ENCODE assay signal across 8 cellular contexts in genomic region chr20:18288748-18289705, GRCh38. TPM values are rescaled to one million over a fixed set of nuclear protein-coding genes. Genes with fewer than 3 reads are reported as not detected.
DNase-seq lines count a peak whose midpoint lies in the region; ATAC-seq, FAIRE-seq and TF ChIP-seq lines count a peak whose summit lies in the region.

No MANE protein-coding gene starts in this region.

- peak overlapping the region; percentile 99 for H2AFZ ChIP-seq in OCI-LY7 (ENCODE audit: low read length)

- H3K4me2 ChIP-seq in OCI-LY7 (ENCODE audit: low read length), result peak overlapping the region; percentile 80

- BruUV-seq in OCI-LY7 (replicated peaks; lab: Mats Ljungman, UMichigan), result TSS peak; percentile 50

- no peaks in the 10 kb centered on the region for H3K79me2 ChIP-seq in OCI-LY7 (ENCODE audit: insufficient read depth, low read depth, low read length)

- no peaks in the 10 kb centered on the region for H3K36me3 ChIP-seq in OCI-LY7 (ENCODE audit: insufficient read depth, low read length)
- H3K36me3 ChIP-seq in muscle layer of duodenum (ENCODE audit: control insufficient read depth in 1 of 2, insufficient read depth in 2 of 2, low read length in 2 of 2), result peaks cover 0 to 5% of the 10 kb centered on the region in 2 donors

- H3K4me3 ChIP-seq in OCI-LY7 (ENCODE audit: low read depth, low read length, poor library complexity, severe bottlenecking) (peak overlapping the region; percentile 90), dorsolateral prefrontal cortex (peak overlapping the region; percentile 65 to 99 (median 90)), muscle layer of duodenum (ENCODE audit: low read depth in 1 of 2, low read length in 2 of 2) (peak overlapping the region; percentile 91 to 99)

- peak; percentile 4 for DNase-seq in activated CD4-positive, alpha-beta T cell treated with anti-CD3 and anti-CD28 coated beads for 48 hours
- no peak for DNase-seq in activated CD4-positive, alpha-beta T cell treated with anti-CD3 and anti-CD28 coated beads, Interleukin-2, amount 50 U/mL, for 1 hour
- no peak for DNase-seq in OCI-LY7 (ENCODE audit: low spot score)
- peak in 3 of 10 donors; percentile 6 to 31 (median 10) for DNase-seq in dorsolateral prefrontal cortex
- no peak for DNase-seq in GM19240 (ENCODE audit: insufficient read length, low spot score)
- DNase-seq in GM19239 (ENCODE audit: insufficient read length, low spot score), result no peak

- CTCF ChIA-PET in OCI-LY7 (lab: Charles Lee; ENCODE audit: unreplicated experiment), result interaction anchor here (0.6 to 1.0 kb wide), 2 partner anchors 18 to 343 kb away, joined by 3 to 5 read pairs; no protein-coding TSS in a partner anchor

- ATAC-seq in GM19324 (IDR thresholded peaks at IDR 0.05; ENCODE audit: low FRiP score, unreplicated experiment), result no peak

- POLR2A ChIA-PET in OCI-LY7 (lab: Charles Lee), result interaction anchor here (0.6 to 1.2 kb wide), 6 partner anchors 8 to 1371 kb away, joined by 3 to 7 read pairs (median 3); partner anchors contain the start of genes KAT14 and PET117

- H4K20me1 ChIP-seq in OCI-LY7 (ENCODE audit: insufficient read depth, low read length), result no peaks in the 10 kb centered on the region

- H3K9me3 ChIP-seq in OCI-LY7 (ENCODE audit: low read length), result peaks cover 18% of the 10 kb centered on the region
- peaks cover 16 to 18% of the 10 kb centered on the region in 2 donors for H3K9me3 ChIP-seq in muscle layer of duodenum (ENCODE audit: control insufficient read depth in 1 of 2, low read length in 2 of 2)

- H3K27ac ChIP-seq in OCI-LY7 (ENCODE audit: low read depth, low read length, poor library complexity, severe bottlenecking) (no peak overlapping the region), dorsolateral prefrontal cortex (peak overlapping the region in 57 of 59 donors; percentile 88 to 100 (median 98)), muscle layer of duodenum (ENCODE audit: low read length) (peak overlapping the region; percentile 98)

- intact Hi-C loops in OCI-LY7 (cut with micrococcal nuclease; ENCODE audit: unreplicated experiment) (loop anchor here (5.0 to 10.0 kb wide), 2 partner anchors 152 to 176 kb away; partner anchors contain the start of genes DZANK1, KAT14, PET117 and POLR3F), dorsolateral prefrontal cortex (cut with DNase I) (loop anchor here (1.0 to 10.0 kb wide), 6 partner anchors 151 to 604 kb away; partner anchors contain the start of genes MGME1 (in 2 of the 2), KAT14 (in 1 of the 2), PET117 (in 1 of the 2) and RRBP1 (in 1 of the 2))

- TF ChIP-seq CTCF in OCI-LY7 (conservative IDR thresholded peaks at IDR 0.05; ENCODE audit: low read length), result peak; percentile 17; the same call in 1 of the 2 replicates
- peak in 2 of 56 donors; percentile 3 for TF ChIP-seq CTCF in dorsolateral prefrontal cortex (IDR thresholded peaks at IDR 0.05 in 54 of 56, conservative IDR thresholded peaks at IDR 0.05 in 2 of 56; ENCODE audit: low read depth in 1 of 56, partially characterized antibody in 56 of 56)

- H3K27me3 ChIP-seq in dorsolateral prefrontal cortex (peaks cover 0 to 4% (median 0%) of the 10 kb centered on the region in 45 donors), muscle layer of duodenum (ENCODE audit: low read depth, low read length) (no peaks in the 10 kb centered on the region)

- H3K4me1 ChIP-seq in OCI-LY7 (ENCODE audit: insufficient read depth, low read length, poor library complexity, severe bottlenecking), result peaks cover 17% of the 10 kb centered on the region
- H3K4me1 ChIP-seq in muscle layer of duodenum (ENCODE audit: control insufficient read depth in 1 of 2, insufficient read depth in 2 of 2, low read length in 2 of 2), result peaks cover 11 to 17% of the 10 kb centered on the region in 2 donors

- FAIRE-seq in GM19239 (lab: Jason Lieb, UNC), result no peak

- no peaks in the 10 kb centered on the region for H3K9me2 ChIP-seq in OCI-LY7 (ENCODE audit: insufficient read depth, low read length)

RNA-seq across cellular contexts. Expression of gene ZNF133, which starts 0.7 kb away (rescaled TPM):
- total RNA-seq in OCI-LY7 (2014; rRNA removed; shearing (Covaris generic)), result 5.9 and 11.1 TPM in 2 replicates
- total RNA-seq in OCI-LY7 (2022), result 6.5 and 9.1 TPM in 2 replicates
- total RNA-seq in dorsolateral prefrontal cortex, result 10 to 100 TPM; 14.6 to 30.7 (median 23.0) TPM
